Comparison of ENCODE assay signal across 27 cellular contexts in genomic region chr17:37388266-37388665, GRCh38. TPM values are rescaled to one million over a fixed set of nuclear protein-coding genes. Genes with fewer than 3 reads are reported as not detected.
A peak's percentile ranks its signal among the peaks of the same experiment; 100 is the strongest.
DNase-seq lines count a peak whose midpoint lies in the region; ATAC-seq, FAIRE-seq and TF ChIP-seq lines count a peak whose summit lies in the region.
"Had no signal": no experiment of that assay in that cellular context is flagged by ENCODE, and none has a peak within 500 bp of the region (broad histone marks: within the 10 kb centered on the region; RNA-seq: fewer than 3 reads in every experiment).

No MANE protein-coding gene starts in this region.

- H3K36me3 ChIP-seq in GM23338 (ENCODE audit: insufficient read depth) = no peaks in the 10 kb centered on the region
- no peaks in the 10 kb centered on the region for H3K36me3 ChIP-seq in CD8-positive, alpha-beta memory T cell (ENCODE audit: insufficient read depth, low read length)
- H3K36me3 ChIP-seq: upper lobe of left lung had no signal

- FAIRE-seq in A549 (lab: Jason Lieb, UNC) = no peak
- FAIRE-seq: A204.1, GM18507 had no signal

- H3K27ac Mint-ChIP-seq in GM23338 = no peak overlapping the region; the same call in 1 of the 2 replicates
- H3K27ac Mint-ChIP-seq in CD8-positive, alpha-beta memory T cell = peak overlapping the region in 3 of 8 donors; percentile 32 to 91 (median 36)
- H3K27ac Mint-ChIP-seq: activated CD4-positive, alpha-beta memory T cell treated with anti-CD3 and anti-CD28 coated beads for 36 hours; CD8-positive, alpha-beta T cell; natural killer cell treated with Interleukin-12 subunit alpha and Interleukin-12 subunit beta and Interleukin-15 and Interleukin-18, amount 100 ng/mL, for 72 hours; stimulated activated naive CD8-positive, alpha-beta T cell treated with anti-CD3 and anti-CD28 coated beads, Interleukin-15, amount 100 ng/mL, for 72 hours; T-helper 17 cell had no signal

- no peak for TF ChIP-seq RAD21 in A549 (conservative IDR thresholded peaks at IDR 0.05 in 1 of 2, IDR thresholded peaks at IDR 0.05 in 1 of 2)

- no peak for TF ChIP-seq EP300 in A549 (IDR thresholded peaks at IDR 0.05)

- no peaks in the 10 kb centered on the region for H4K20me1 ChIP-seq in GM23338 (replicated peaks; ENCODE audit: insufficient read depth)

- CTCF ChIA-PET in A549 (lab: Yijun Ruan, JAX) = interaction anchor here (0.5 to 12.2 kb wide), 6 partner anchors 9 to 103 kb away, joined by 3 to 204 read pairs (median 4); partner anchors contain the start of gene C17orf78
- CTCF ChIA-PET in CD8-positive, alpha-beta memory T cell (lab: Charles Lee) = interaction anchor here (0.7 kb wide), 1 partner anchor 15 kb away, joined by 3 read pairs; no protein-coding TSS in a partner anchor

- H3K4me3 ChIP-seq in A549 = no peak overlapping the region
- no peak overlapping the region for H3K4me3 ChIP-seq in GM23338
- no peak overlapping the region for H3K4me3 ChIP-seq in CD8-positive, alpha-beta memory T cell (ENCODE audit: low read length)
- H3K4me3 ChIP-seq: skin epidermis, upper lobe of left lung had no signal

- H3K4me3 Mint-ChIP-seq in GM23338 = no peak overlapping the region
- no peak overlapping the region for H3K4me3 Mint-ChIP-seq in CD8-positive, alpha-beta memory T cell
- H3K4me3 Mint-ChIP-seq: activated CD4-positive, alpha-beta memory T cell treated with anti-CD3 and anti-CD28 coated beads for 36 hours; CD8-positive, alpha-beta T cell; natural killer cell treated with Interleukin-12 subunit alpha and Interleukin-12 subunit beta and Interleukin-15 and Interleukin-18, amount 100 ng/mL, for 72 hours; stimulated activated naive CD8-positive, alpha-beta T cell treated with anti-CD3 and anti-CD28 coated beads, Interleukin-15, amount 100 ng/mL, for 72 hours; T-helper 17 cell had no signal

- DNase-seq in A549 (ENCODE audit: low read depth in 1 of 2, low spot score in 1 of 2) (no peak), GM23338 (ENCODE audit: low spot score) (no peak), amniotic stem cell (lab: John Stamatoyannopoulos, UW) (peak; percentile 34), glomerular visceral epithelial cell (ENCODE audit: extremely low spot score) (peak; percentile 41), NCI-H1436 (lab: John Stamatoyannopoulos, UW) (no peak)
- no peak for DNase-seq in CD8-positive, alpha-beta memory T cell
- DNase-seq: activated CD4-positive, alpha-beta memory T cell treated with anti-CD3 and anti-CD28 coated beads for 36 hours; activated naive CD4-positive, alpha-beta T cell; activated T-cell treated with anti-CD3 and anti-CD28 coated beads, Interleukin-2, amount 50 U/mL, for 1 hour; anterior cingulate cortex; CD8-positive, alpha-beta T cell; DND-41; NCI-H1417 treated with DMSO at 0.1 percent for 48 hours; NCI-H2171 treated with DMSO at 0.1 percent for 48 hours; stimulated activated CD4-positive, alpha-beta T cell treated with anti-CD3 and anti-CD28 coated beads, Interleukin-2, amount 100 ng/mL, for 48 hours; stimulated activated naive CD8-positive, alpha-beta T cell treated with anti-CD3 and anti-CD28 coated beads, Interleukin-15, amount 100 ng/mL, for 72 hours; T-helper 17 cell; upper lobe of left lung had no signal

- no peaks in the 10 kb centered on the region for H3K9me3 ChIP-seq in A549
- no peaks in the 10 kb centered on the region for H3K9me3 ChIP-seq in CD8-positive, alpha-beta memory T cell (ENCODE audit: low read length)
- H3K9me3 ChIP-seq: upper lobe of left lung had no signal

- H3K4me1 ChIP-seq in A549 (peaks cover 34% of the 10 kb centered on the region), GM23338 (ENCODE audit: insufficient read depth) (no peaks in the 10 kb centered on the region; the same call in 1 of the 2 replicates)
- no peaks in the 10 kb centered on the region for H3K4me1 ChIP-seq in CD8-positive, alpha-beta memory T cell (ENCODE audit: insufficient read depth, low read length)

- H3K27me3 Mint-ChIP-seq in GM23338 (ENCODE audit: insufficient read depth, low read depth, poor library complexity) = peaks cover 7% of the 10 kb centered on the region
- no peaks in the 10 kb centered on the region for H3K27me3 Mint-ChIP-seq in CD8-positive, alpha-beta memory T cell
- H3K27me3 Mint-ChIP-seq: activated CD4-positive, alpha-beta memory T cell treated with anti-CD3 and anti-CD28 coated beads for 36 hours; natural killer cell treated with Interleukin-12 subunit alpha and Interleukin-12 subunit beta and Interleukin-15 and Interleukin-18, amount 100 ng/mL, for 72 hours; stimulated activated naive CD8-positive, alpha-beta T cell treated with anti-CD3 and anti-CD28 coated beads, Interleukin-15, amount 100 ng/mL, for 72 hours; T-helper 17 cell had no signal

- ATAC-seq in A549 = peak; percentile 46 to 66; a peak in 4 of 6 replicates
- peak; percentile 30; the same call in 2 of the 3 replicates for ATAC-seq in GM23338
- no peak for ATAC-seq in GM19395 (IDR thresholded peaks at IDR 0.05; ENCODE audit: unreplicated experiment)
- ATAC-seq in HG03565 (IDR thresholded peaks at IDR 0.05; ENCODE audit: unreplicated experiment) = no peak
- ATAC-seq: CD8-positive, alpha-beta T cell; natural killer cell treated with Interleukin-12 subunit alpha and Interleukin-12 subunit beta and Interleukin-15 and Interleukin-18, amount 100 ng/mL, for 72 hours; stimulated activated naive CD8-positive, alpha-beta T cell treated with anti-CD3 and anti-CD28 coated beads, Interleukin-15, amount 100 ng/mL, for 72 hours; T-helper 17 cell had no signal

- H2AFZ ChIP-seq in GM23338 = peak overlapping the region; percentile 16; the same call in 1 of the 2 replicates

- no peak for TF ChIP-seq CTCF in A549 (IDR thresholded peaks at IDR 0.05)
- no peak for TF ChIP-seq CTCF in GM23338 (conservative IDR thresholded peaks at IDR 0.05; ENCODE audit: low read depth in 2 of 2)

- peak overlapping the region in 1 of 2 experiments; percentile 29; a peak in 3 of 6 replicates for H3K27ac ChIP-seq in A549
- H3K27ac ChIP-seq in GM23338 (ENCODE audit: low read depth) = 0 out of 2 replicates have a peak overlapping the region, but pooled peaks have one; percentile 39
- no peak overlapping the region for H3K27ac ChIP-seq in CD8-positive, alpha-beta memory T cell (ENCODE audit: low read depth, low read length)
- H3K27ac ChIP-seq: upper lobe of left lung had no signal

- no peak for TF ChIP-seq POLR2A in A549 (IDR thresholded peaks at IDR 0.05; ENCODE audit: low read length)

- H3F3A ChIP-seq in GM23338 (replicated peaks; ENCODE audit: low read depth) = no peaks in the 10 kb centered on the region

- POLR2A ChIA-PET in A549 (lab: Yijun Ruan, JAX) = interaction anchor here (1.0 kb wide), 1 partner anchor 19 kb away, joined by 3 read pairs; the partner anchor contains the start of genes ACACA and TADA2A
- POLR2A ChIA-PET in CD8-positive, alpha-beta memory T cell (lab: Charles Lee) = no interaction called here

- H3K36me3 Mint-ChIP-seq in GM23338 (ENCODE audit: low read depth) = no peaks in the 10 kb centered on the region
- no peaks in the 10 kb centered on the region for H3K36me3 Mint-ChIP-seq in CD8-positive, alpha-beta memory T cell
- H3K36me3 Mint-ChIP-seq: activated CD4-positive, alpha-beta memory T cell treated with anti-CD3 and anti-CD28 coated beads for 36 hours; natural killer cell treated with Interleukin-12 subunit alpha and Interleukin-12 subunit beta and Interleukin-15 and Interleukin-18, amount 100 ng/mL, for 72 hours had no signal

- H3K27me3 ChIP-seq in GM23338 (ENCODE audit: insufficient read depth) = no peaks in the 10 kb centered on the region
- H3K27me3 ChIP-seq in CD8-positive, alpha-beta memory T cell (ENCODE audit: insufficient read depth, low read length, poor library complexity, severe bottlenecking) = no peaks in the 10 kb centered on the region
- H3K27me3 ChIP-seq: upper lobe of left lung had no signal

- H3K4me2 ChIP-seq in A549 (no peak overlapping the region), GM23338 (no peak overlapping the region)

- no peaks in the 10 kb centered on the region for H3K79me2 ChIP-seq in GM23338 (replicated peaks; ENCODE audit: insufficient read depth)

- H3K9me2 ChIP-seq in GM23338 (ENCODE audit: insufficient read depth) = no peaks in the 10 kb centered on the region

- H3K9me3 Mint-ChIP-seq in GM23338 = no peaks in the 10 kb centered on the region
- no peaks in the 10 kb centered on the region for H3K9me3 Mint-ChIP-seq in CD8-positive, alpha-beta memory T cell
- H3K9me3 Mint-ChIP-seq: activated CD4-positive, alpha-beta memory T cell treated with anti-CD3 and anti-CD28 coated beads for 36 hours; CD8-positive, alpha-beta T cell; natural killer cell treated with Interleukin-12 subunit alpha and Interleukin-12 subunit beta and Interleukin-15 and Interleukin-18, amount 100 ng/mL, for 72 hours; stimulated activated naive CD8-positive, alpha-beta T cell treated with anti-CD3 and anti-CD28 coated beads, Interleukin-15, amount 100 ng/mL, for 72 hours had no signal

- H3K4me1 Mint-ChIP-seq in GM23338 = peaks cover 3% of the 10 kb centered on the region; the same call in 2 of the 3 replicates
- peaks cover 7 to 14% (median 13%) of the 10 kb centered on the region in 3 donors for H3K4me1 Mint-ChIP-seq in CD8-positive, alpha-beta memory T cell

- WGBS in A549 (ENCODE audit: missing lambda C conversion rate) = 53% methylated on average over 3 of the region's 3 CpGs

RNA-seq across cellular contexts. Expression of gene C17orf78, which starts 12.5 kb away (rescaled TPM):
- polyA plus RNA-seq in A549 (2011; rRNA removed) = not detected in 2 replicates
- polyA plus RNA-seq in A549 (2012; cell fraction: cytosol; rRNA removed) = not detected in 2 replicates
- not detected in 2 replicates for polyA plus RNA-seq in A549 (2012; cell fraction: nucleus; rRNA removed)
- polyA plus RNA-seq in A549 (2017; fragmentation: RNase III; extraction: RNeasy Plus Mini Kit Qiagen cat#74134 plus additional on column Dnase treatment) = not detected in 3 replicates
- polyA minus RNA-seq in A549 (2011; rRNA and poly(A)+ RNA removed) = not detected in 2 replicates
- total RNA-seq in GM23338 (2014; rRNA removed; shearing (Covaris generic)) = not detected in 2 replicates
- 0.19 TPM in 1 of 2 replicates, not detected in the other for polyA plus RNA-seq in GM23338 (2016; fragmentation: Nextera tagmentation; extraction: Ambion mirVana)
- total RNA-seq in CD8-positive, alpha-beta memory T cell = not detected
- not detected for polyA plus RNA-seq in CD8-positive, alpha-beta memory T cell
- total RNA-seq: activated CD4-positive, alpha-beta memory T cell treated with anti-CD3 and anti-CD28 coated beads for 36 hours; CD8-positive, alpha-beta T cell; cerebellum; kidney epithelial cell; mesenteric fat pad; natural killer cell treated with Interleukin-12 subunit alpha and Interleukin-12 subunit beta and Interleukin-15 and Interleukin-18, amount 100 ng/mL, for 72 hours; T-helper 17 cell; upper lobe of left lung had no signal

RNA-seq across cellular contexts. Expression of gene ACACA, which starts 18.4 kb away (rescaled TPM):
- polyA plus RNA-seq in A549 (2011; rRNA removed) = 112 and 113 TPM in 2 replicates
- 33.3 and 39.2 TPM in 2 replicates for polyA plus RNA-seq in A549 (2012; cell fraction: cytosol; rRNA removed)
- polyA plus RNA-seq in A549 (2012; cell fraction: nucleus; rRNA removed) = 62.0 and 91.1 TPM in 2 replicates
- polyA plus RNA-seq in A549 (2017; fragmentation: RNase III; extraction: RNeasy Plus Mini Kit Qiagen cat#74134 plus additional on column Dnase treatment) = 42.7 to 51.8 TPM (median 48.6 TPM) in 3 replicates
- polyA minus RNA-seq in A549 (2011; rRNA and poly(A)+ RNA removed) = 336 and 347 TPM in 2 replicates
- 136 and 164 TPM in 2 replicates for total RNA-seq in GM23338 (2014; rRNA removed; shearing (Covaris generic))
- 53.5 and 59.6 TPM in 2 replicates for polyA plus RNA-seq in GM23338 (2016; fragmentation: Nextera tagmentation; extraction: Ambion mirVana)
- total RNA-seq in CD8-positive, alpha-beta memory T cell = 10 to 100 TPM; 41.3 to 51.1 TPM
- 7.5 TPM for polyA plus RNA-seq in CD8-positive, alpha-beta memory T cell

RNA-seq across cellular contexts. Expression of gene TADA2A, which starts 18.4 kb away (rescaled TPM):
- polyA plus RNA-seq in A549 (2011; rRNA removed) (22.2 and 27.1 TPM in 2 replicates), A549 (2017; fragmentation: RNase III; extraction: RNeasy Plus Mini Kit Qiagen cat#74134 plus additional on column Dnase treatment) (9.9 to 11.2 TPM (median 10.3 TPM) in 3 replicates), GM23338 (2016; fragmentation: Nextera tagmentation; extraction: Ambion mirVana) (17.1 and 18.0 TPM in 2 replicates)
- 8.2 and 8.6 TPM in 2 replicates for polyA plus RNA-seq in A549 (2012; cell fraction: cytosol; rRNA removed)
- polyA plus RNA-seq in A549 (2012; cell fraction: nucleus; rRNA removed) = 12.7 and 20.7 TPM in 2 replicates
- 35.7 and 44.6 TPM in 2 replicates for polyA minus RNA-seq in A549 (2011; rRNA and poly(A)+ RNA removed)
- total RNA-seq in GM23338 (2014; rRNA removed; shearing (Covaris generic)) = 14.4 and 14.5 TPM in 2 replicates
- 10 to 100 TPM; 42.3 to 46.0 TPM for total RNA-seq in CD8-positive, alpha-beta memory T cell
- polyA plus RNA-seq in CD8-positive, alpha-beta memory T cell = 12.8 TPM

Comparison
In these comparisons a context has a peak if more than half of its experiments do, and no peak if none do; other contexts are left out.
1. ATAC-seq: peak in A549 (2 of 2) and GM23338 (single experiment); none in GM19395 (single experiment) and HG03565 (single experiment).
2. DNase-seq: peak in amniotic stem cell (single experiment) and glomerular visceral epithelial cell (single experiment); none in A549 (0 of 2), GM23338 (single experiment), CD8-positive, alpha-beta memory T cell (0 of 5) and NCI-H1436 (single experiment).